Comparison of ENCODE assay signal across 20 cellular contexts in the genomic region with DNA sequence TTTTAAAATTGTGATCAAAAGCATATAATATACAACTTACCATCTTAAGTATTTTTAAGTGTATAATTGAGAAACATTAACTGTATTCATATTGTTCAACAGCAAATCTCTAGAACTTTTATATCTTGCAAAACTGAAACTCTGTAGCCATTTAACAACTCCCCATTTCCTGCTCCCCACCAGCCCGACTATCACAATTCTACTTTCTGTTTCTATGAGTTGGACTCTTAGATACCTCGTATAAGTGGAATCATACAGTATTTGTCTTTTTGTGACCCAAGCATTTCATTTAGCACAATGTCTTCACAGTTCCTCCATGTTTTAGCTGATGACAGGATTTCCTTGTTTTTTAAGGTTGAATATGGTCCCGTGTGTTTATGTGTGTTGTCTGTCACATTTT.
DNase-seq lines count a peak whose midpoint lies in the region; ATAC-seq lines count a peak whose summit lies in the region.
"Had no signal": no experiment of that assay in that cellular context is flagged by ENCODE, and none has a peak within 500 bp of the region (broad histone marks: within the 10 kb centered on the region; RNA-seq: fewer than 3 reads in every experiment).

No MANE protein-coding gene starts in this region.

- ATAC-seq in stimulated activated naive CD8-positive, alpha-beta T cell treated with anti-CD3 and anti-CD28 coated beads, Interleukin-15, Interleukin-2, amounts not matched to agents 100 U/mL and 50 U/mL, for 24 hours = no peak
- peak; percentile 75 for ATAC-seq in central memory CD8-positive, alpha-beta T cell (replicated peaks; ENCODE audit: extremely low read depth, poor library complexity, severe bottlenecking)
- ATAC-seq in GM18858 (IDR thresholded peaks at IDR 0.05; ENCODE audit: unreplicated experiment) (no peak), GM18520 (IDR thresholded peaks at IDR 0.05; ENCODE audit: unreplicated experiment) (no peak)
- ATAC-seq: left cardiac atrium, upper lobe of right lung had no signal

- no peak overlapping the region for H3K27ac Mint-ChIP-seq in stimulated activated naive CD8-positive, alpha-beta T cell treated with anti-CD3 and anti-CD28 coated beads, Interleukin-15, Interleukin-2, amounts not matched to agents 100 ng/mL and 50 ng/mL, for 24 hours
- peak overlapping the region; percentile 63 for H3K27ac Mint-ChIP-seq in central memory CD8-positive, alpha-beta T cell (ENCODE audit: low read depth)
- H3K27ac Mint-ChIP-seq: HFFc6 had no signal

- H3K27me3 Mint-ChIP-seq in stimulated activated naive CD8-positive, alpha-beta T cell treated with anti-CD3 and anti-CD28 coated beads, Interleukin-15, Interleukin-2, amounts not matched to agents 100 ng/mL and 50 ng/mL, for 24 hours = no peaks in the 10 kb centered on the region
- H3K27me3 Mint-ChIP-seq in central memory CD8-positive, alpha-beta T cell = no peaks in the 10 kb centered on the region

- DNase-seq in stimulated activated naive CD8-positive, alpha-beta T cell treated with anti-CD3 and anti-CD28 coated beads, Interleukin-15, Interleukin-2, amounts not matched to agents 100 U/mL and 50 U/mL, for 24 hours = no peak
- DNase-seq in NAMALWA (ENCODE audit: low spot score) = peak; percentile 6
- no peak for DNase-seq in central memory CD8-positive, alpha-beta T cell (ENCODE audit: low spot score in 2 of 2)
- no peak for DNase-seq in NCI-H146 (lab: John Stamatoyannopoulos, UW)
- DNase-seq: activated naive CD4-positive, alpha-beta T cell treated with Interleukin-2 at 50 U/mL for 16 hours; activated T-cell treated with anti-CD3 and anti-CD28 coated beads for 4 hours; C1 segment of cervical spinal cord; cortex of kidney; HFFc6; KG1; left cardiac atrium; NCI-H1092 treated with DMSO at 0.1 percent for 48 hours; NCI-H2029 treated with DMSO at 0.1 percent for 48 hours; NCI-H345; NCI-H82; occipital lobe; upper lobe of right lung had no signal

- H3K9me3 Mint-ChIP-seq in stimulated activated naive CD8-positive, alpha-beta T cell treated with anti-CD3 and anti-CD28 coated beads, Interleukin-15, Interleukin-2, amounts not matched to agents 100 ng/mL and 50 ng/mL, for 24 hours = peaks cover 20% of the 10 kb centered on the region
- peaks cover 6% of the 10 kb centered on the region for H3K9me3 Mint-ChIP-seq in central memory CD8-positive, alpha-beta T cell

- H3K4me1 Mint-ChIP-seq in stimulated activated naive CD8-positive, alpha-beta T cell treated with anti-CD3 and anti-CD28 coated beads, Interleukin-15, Interleukin-2, amounts not matched to agents 100 ng/mL and 50 ng/mL, for 24 hours (ENCODE audit: low read depth) = peaks cover 21% of the 10 kb centered on the region
- H3K4me1 Mint-ChIP-seq in central memory CD8-positive, alpha-beta T cell = peaks cover 22% of the 10 kb centered on the region

- H3K36me3 Mint-ChIP-seq in stimulated activated naive CD8-positive, alpha-beta T cell treated with anti-CD3 and anti-CD28 coated beads, Interleukin-15, Interleukin-2, amounts not matched to agents 100 ng/mL and 50 ng/mL, for 24 hours (ENCODE audit: low read depth) = peaks cover 93% of the 10 kb centered on the region
- peaks cover 33% of the 10 kb centered on the region for H3K36me3 Mint-ChIP-seq in central memory CD8-positive, alpha-beta T cell (ENCODE audit: insufficient read depth)

- H3K4me3 Mint-ChIP-seq in stimulated activated naive CD8-positive, alpha-beta T cell treated with anti-CD3 and anti-CD28 coated beads, Interleukin-15, Interleukin-2, amounts not matched to agents 100 ng/mL and 50 ng/mL, for 24 hours = peak overlapping the region; percentile 10
- peak overlapping the region; percentile 21 for H3K4me3 Mint-ChIP-seq in central memory CD8-positive, alpha-beta T cell
- H3K4me3 Mint-ChIP-seq: HFFc6 had no signal
